Comparison of ENCODE assay signal across 19 cellular contexts in genomic region chr9:134181648-134182034, GRCh38. TPM values are rescaled to one million over a fixed set of nuclear protein-coding genes. Genes with fewer than 3 reads are reported as not detected.
A peak's percentile ranks its signal among the peaks of the same experiment; 100 is the strongest.
DNase-seq lines count a peak whose midpoint lies in the region; ATAC-seq and TF ChIP-seq lines count a peak whose summit lies in the region.
"Had no signal": no experiment of that assay in that cellular context is flagged by ENCODE, and none has a peak within 500 bp of the region (broad histone marks: within the 10 kb centered on the region; RNA-seq: fewer than 3 reads in every experiment).

No MANE protein-coding gene starts in this region.

- no peaks in the 10 kb centered on the region for H3K36me3 Mint-ChIP-seq in CD4-positive, alpha-beta T cell (ENCODE audit: low read depth)
- H3K36me3 Mint-ChIP-seq in activated naive CD4-positive, alpha-beta T cell treated with anti-CD3 and anti-CD28 coated beads, Interleukin-2, amount 50 U/mL, for 72 hours, result peaks cover 0 to 6% of the 10 kb centered on the region in 2 donors
- no peaks in the 10 kb centered on the region for H3K36me3 Mint-ChIP-seq in neural progenitor cell
- H3K36me3 Mint-ChIP-seq: CD4-positive, CD25-positive, alpha-beta regulatory T cell had no signal

- peak overlapping the region; percentile 50 for H3K27ac Mint-ChIP-seq in CD4-positive, alpha-beta T cell
- peak overlapping the region in 1 of 2 donors; percentile 6 for H3K27ac Mint-ChIP-seq in activated naive CD4-positive, alpha-beta T cell treated with anti-CD3 and anti-CD28 coated beads, Interleukin-2, amount 50 U/mL, for 72 hours
- H3K27ac Mint-ChIP-seq in neural progenitor cell, result peak overlapping the region; percentile 54

- H3K9me3 ChIP-seq in CD4-positive, alpha-beta T cell (ENCODE audit: control insufficient read depth, low read length), result no peaks in the 10 kb centered on the region
- H3K9me3 ChIP-seq in neural progenitor cell (ENCODE audit: low read depth), result no peaks in the 10 kb centered on the region
- H3K9me3 ChIP-seq: testis had no signal

- H3K4me1 Mint-ChIP-seq in CD4-positive, alpha-beta T cell (ENCODE audit: low read depth), result peaks cover 29% of the 10 kb centered on the region
- H3K4me1 Mint-ChIP-seq in neural progenitor cell, result peaks cover 13% of the 10 kb centered on the region

- POLR2A ChIA-PET in CD4-positive, alpha-beta T cell (lab: Charles Lee), result no interaction called here

- H3K4me1 ChIP-seq in neural progenitor cell, result no peaks in the 10 kb centered on the region
- H3K4me1 ChIP-seq: parathyroid adenoma had no signal

- DNase-seq in CD4-positive, alpha-beta T cell, result no peak
- DNase-seq in GM06990 (ENCODE audit: extremely low read depth, insufficient read length) (peak; percentile 2), neural progenitor cell (ENCODE audit: low spot score) (no peak), medulla oblongata (ENCODE audit: extremely low spot score) (no peak)
- peak in 1 of 2 donors; percentile 47 for DNase-seq in activated naive CD4-positive, alpha-beta T cell treated with anti-CD3 and anti-CD28 coated beads, Interleukin-2, amount 50 U/mL, for 72 hours (ENCODE audit: low spot score in 2 of 2)
- DNase-seq in stimulated activated CD4-positive, alpha-beta T cell treated with anti-CD3 and anti-CD28 coated beads, Interleukin-15, amount 100 ng/mL, for 24 hours, result no peak
- DNase-seq: activated CD4-positive, alpha-beta T cell treated with anti-CD3 and anti-CD28 coated beads for 1 hour; activated gamma-delta T cell; CD4-positive, CD25-positive, alpha-beta regulatory T cell; NCI-H1930; NCI-H526 treated with DMSO at 0.1 percent for 48 hours; stimulated activated CD4-positive, alpha-beta T cell treated with anti-CD3 and anti-CD28 coated beads, Interleukin-12 subunit alpha, Interleukin-12 subunit beta, amount 100 ng/mL, for 4 hours; T-helper 1 cell; testis had no signal

- no peak for ATAC-seq in CD4-positive, alpha-beta T cell (ENCODE audit: poor library complexity)
- ATAC-seq in activated naive CD4-positive, alpha-beta T cell treated with anti-CD3 and anti-CD28 coated beads, Interleukin-2, amount 50 U/mL, for 72 hours, result peak; percentile 14 to 38
- no peak for ATAC-seq in GM18873 (IDR thresholded peaks at IDR 0.05; ENCODE audit: low FRiP score, unreplicated experiment)

- H3F3A ChIP-seq in neural progenitor cell (ENCODE audit: low read depth), result peaks cover 12% of the 10 kb centered on the region

- no peaks in the 10 kb centered on the region for H3K9me3 Mint-ChIP-seq in CD4-positive, alpha-beta T cell
- peaks cover 5 to 8% of the 10 kb centered on the region in 2 donors for H3K9me3 Mint-ChIP-seq in activated naive CD4-positive, alpha-beta T cell treated with anti-CD3 and anti-CD28 coated beads, Interleukin-2, amount 50 U/mL, for 72 hours
- peaks cover 2% of the 10 kb centered on the region for H3K9me3 Mint-ChIP-seq in neural progenitor cell

- H2AFZ ChIP-seq in neural progenitor cell (replicated peaks), result no peak overlapping the region
- H2AFZ ChIP-seq: parathyroid adenoma had no signal

- CTCF ChIA-PET in CD4-positive, alpha-beta T cell (lab: Charles Lee), result no interaction called here

- no peak overlapping the region for H3K4me3 Mint-ChIP-seq in CD4-positive, alpha-beta T cell
- peak overlapping the region; percentile 36 for H3K4me3 Mint-ChIP-seq in neural progenitor cell

- H3K27me3 Mint-ChIP-seq in CD4-positive, alpha-beta T cell, result no peaks in the 10 kb centered on the region
- peaks cover 13% of the 10 kb centered on the region for H3K27me3 Mint-ChIP-seq in neural progenitor cell (ENCODE audit: insufficient read depth, low read depth)
- H3K27me3 Mint-ChIP-seq: CD4-positive, CD25-positive, alpha-beta regulatory T cell had no signal

- H3K36me3 ChIP-seq in GM06990 (ENCODE audit: control insufficient read depth, insufficient read depth, low read length) (no peaks in the 10 kb centered on the region), neural progenitor cell (no peaks in the 10 kb centered on the region)
- H3K36me3 ChIP-seq: cardiac muscle cell had no signal

- H3K27ac ChIP-seq in CD4-positive, alpha-beta T cell (ENCODE audit: low read depth, low read length), result no peak overlapping the region
- no peak overlapping the region for H3K27ac ChIP-seq in neural progenitor cell
- H3K27ac ChIP-seq: cardiac muscle cell, parathyroid adenoma, testis had no signal

- H3K27me3 ChIP-seq in CD4-positive, alpha-beta T cell (ENCODE audit: control insufficient read depth, insufficient read depth, low read length), result peaks cover 9% of the 10 kb centered on the region
- H3K27me3 ChIP-seq in GM06990 (replicated peaks; ENCODE audit: control insufficient read depth, insufficient read depth, low read length), result peaks cover 3% of the 10 kb centered on the region; the same call in 1 of the 2 replicates
- H3K27me3 ChIP-seq in neural progenitor cell, result no peaks in the 10 kb centered on the region
- H3K27me3 ChIP-seq: cardiac muscle cell, testis had no signal

- no peaks in the 10 kb centered on the region for H3K79me2 ChIP-seq in neural progenitor cell (ENCODE audit: low read depth)
- H3K79me2 ChIP-seq: parathyroid adenoma had no signal

- intact Hi-C loops in CD4-positive, alpha-beta T cell (cut with DNase I, micrococcal nuclease), result no loop called here

- no peaks in the 10 kb centered on the region for H4K20me1 ChIP-seq in neural progenitor cell (ENCODE audit: low read depth)

- H3K4me3 ChIP-seq in GM06990 (replicated peaks; ENCODE audit: low read depth, low read length) (no peak overlapping the region), neural progenitor cell (no peak overlapping the region)
- H3K4me3 ChIP-seq: cardiac muscle cell, testis had no signal

- TF ChIP-seq CTCF in CD4-positive, alpha-beta T cell (IDR thresholded peaks at IDR 0.05), result no peak
- no peak for TF ChIP-seq CTCF in GM06990 (IDR thresholded peaks at IDR 0.05; ENCODE audit: insufficient read depth, low read length, poor library complexity, severe bottlenecking)
- no peak for TF ChIP-seq CTCF in neural progenitor cell (IDR thresholded peaks at IDR 0.05)

- H3K4me2 ChIP-seq in neural progenitor cell, result no peak overlapping the region

- H3K9ac ChIP-seq in neural progenitor cell, result no peak overlapping the region
- H3K9ac ChIP-seq: parathyroid adenoma had no signal

RNA-seq across cellular contexts. Expression of gene RNU6ATAC, which starts 17.3 kb away (rescaled TPM):
- total RNA-seq in CD4-positive, alpha-beta T cell, result 10 to 100 TPM; 46.6 to 74.5 TPM
- total RNA-seq in activated naive CD4-positive, alpha-beta T cell treated with anti-CD3 and anti-CD28 coated beads, Interleukin-2, amount 50 U/mL, for 72 hours, result 10 to 100 TPM; 32.1 to 61.4 TPM
- not detected in 2 replicates for total RNA-seq in neural progenitor cell (ENCODE audit: low replicate concordance)
- total RNA-seq: cardiac muscle cell, frontal cortex, RPMI7951, testis had no signal

RNA-seq across cellular contexts. Expression of gene WDR5, which starts 45.8 kb away (rescaled TPM):
- 10 to 100 TPM; 14.9 to 16.9 TPM for total RNA-seq in CD4-positive, alpha-beta T cell
- 10 to 100 TPM; 29.7 to 43.7 TPM for total RNA-seq in activated naive CD4-positive, alpha-beta T cell treated with anti-CD3 and anti-CD28 coated beads, Interleukin-2, amount 50 U/mL, for 72 hours
- 26.7 and 48.7 TPM in 2 replicates for total RNA-seq in neural progenitor cell (ENCODE audit: low replicate concordance)

Comparison
In these comparisons a context has a peak if more than half of its experiments do, and no peak if none do; other contexts are left out.
1. ATAC-seq: peak in activated naive CD4-positive, alpha-beta T cell treated with anti-CD3 and anti-CD28 coated beads, Interleukin-2, amount 50 U/mL, for 72 hours (2 of 2); none in CD4-positive, alpha-beta T cell (single experiment) and GM18873 (single experiment).
2. RNA of gene RNU6ATAC, which starts 17.3 kb away (total RNA-seq): 46.6 to 74.5 TPM in CD4-positive, alpha-beta T cell and 32.1 to 61.4 TPM in activated naive CD4-positive, alpha-beta T cell treated with anti-CD3 and anti-CD28 coated beads, Interleukin-2, amount 50 U/mL, for 72 hours; not detected in neural progenitor cell; every median in the first group is over 10 times any median in the second.